ENCODE assay signal across 6 cellular contexts in genomic region chr16:2470603-2471015, GRCh38. TPM values are rescaled to one million over a fixed set of nuclear protein-coding genes. Genes with fewer than 3 reads are reported as not detected.
DNase-seq lines count a peak whose midpoint lies in the region; ATAC-seq and TF ChIP-seq lines count a peak whose summit lies in the region.

No MANE protein-coding gene starts in this region.

- no peaks in the 10 kb centered on the region for H3K9me3 ChIP-seq in esophagus muscularis mucosa

- no peak for TF ChIP-seq CTCF in esophagus muscularis mucosa (IDR thresholded peaks at IDR 0.05)

- H3K36me3 Mint-ChIP-seq in activated naive CD4-positive, alpha-beta T cell treated with anti-CD3 and anti-CD28 coated beads, Interleukin-2, amount 10 ng/mL, durations not matched to agents 7 days and 5 days: no peaks in the 10 kb centered on the region

- peaks cover 48 to 83% (median 68%) of the 10 kb centered on the region in 4 donors for H3K4me1 ChIP-seq in esophagus muscularis mucosa

- peaks cover 79% of the 10 kb centered on the region for H3K27me3 Mint-ChIP-seq in activated naive CD4-positive, alpha-beta T cell treated with anti-CD3 and anti-CD28 coated beads, Interleukin-2, amount 10 ng/mL, durations not matched to agents 7 days and 5 days

- CTCF ChIA-PET in activated naive CD4-positive, alpha-beta T cell treated with anti-CD3 and anti-CD28 coated beads, Interleukin-2, amount 10 ng/mL, durations not matched to agents 7 days and 5 days (lab: Charles Lee): no interaction called here

- intact Hi-C loops in esophagus muscularis mucosa (cut with DNase I): no loop called here

- H3K4me3 Mint-ChIP-seq in activated naive CD4-positive, alpha-beta T cell treated with anti-CD3 and anti-CD28 coated beads, Interleukin-2, amount 10 ng/mL, durations not matched to agents 7 days and 5 days: no peak overlapping the region

- H3K9me3 Mint-ChIP-seq in activated naive CD4-positive, alpha-beta T cell treated with anti-CD3 and anti-CD28 coated beads, Interleukin-2, amount 10 ng/mL, durations not matched to agents 7 days and 5 days: no peaks in the 10 kb centered on the region

- WGBS in esophagus muscularis mucosa: 49% methylated on average over 2 of the region's 9 CpGs

- no peak for TF ChIP-seq POLR2A in esophagus muscularis mucosa (IDR thresholded peaks at IDR 0.05; ENCODE audit: low read depth)

- TF ChIP-seq EP300 in esophagus muscularis mucosa (IDR thresholded peaks at IDR 0.05): no peak

- ATAC-seq in HG03354 (IDR thresholded peaks at IDR 0.05; ENCODE audit: poor library complexity, severe bottlenecking, unreplicated experiment): no peak

- H3K4me1 Mint-ChIP-seq in activated naive CD4-positive, alpha-beta T cell treated with anti-CD3 and anti-CD28 coated beads, Interleukin-2, amount 10 ng/mL, durations not matched to agents 7 days and 5 days: peaks cover 11% of the 10 kb centered on the region

- no peaks in the 10 kb centered on the region for H3K36me3 ChIP-seq in esophagus muscularis mucosa

- no peak overlapping the region for H3K27ac ChIP-seq in esophagus muscularis mucosa (replicated peaks in 1 of 4)

- H3K27ac Mint-ChIP-seq in activated naive CD4-positive, alpha-beta T cell treated with anti-CD3 and anti-CD28 coated beads, Interleukin-2, amount 10 ng/mL, durations not matched to agents 7 days and 5 days: no peak overlapping the region

- DNase-seq in DMS79 (lab: John Stamatoyannopoulos, UW) (peak; percentile 79), NCI-H1694 (lab: John Stamatoyannopoulos, UW) (peak; percentile 33), esophagus muscularis mucosa (ENCODE audit: extremely low spot score) (no peak), MV-4-11 (lab: John Stamatoyannopoulos, UW) (no peak)
- DNase-seq in activated naive CD4-positive, alpha-beta T cell treated with anti-CD3 and anti-CD28 coated beads, Interleukin-2, amount 10 ng/mL, durations not matched to agents 7 days and 5 days: no peak

- peaks cover 17 to 68% (median 37%) of the 10 kb centered on the region in 4 donors for H3K27me3 ChIP-seq in esophagus muscularis mucosa

- peak overlapping the region in 3 of 4 donors; percentile 39 to 53 (median 43) for H3K4me3 ChIP-seq in esophagus muscularis mucosa

RNA-seq across cellular contexts. Expression of gene NTN3, which starts 0.5 kb away (rescaled TPM):
- under 1 TPM in 3 of 4 donors, not detected in 1; 0.19 to 0.42 (median 0.29) TPM for total RNA-seq in esophagus muscularis mucosa

RNA-seq across cellular contexts. Expression of gene TBC1D24, which starts 4.3 kb away (rescaled TPM):
- total RNA-seq in esophagus muscularis mucosa: 10 to 100 TPM in 2 of 4 donors, 1 to 10 TPM in 2; 7.0 to 14.1 (median 11.5) TPM

RNA-seq across cellular contexts. Expression of gene TEDC2, which starts 10.7 kb away (rescaled TPM):
- 1 to 10 TPM in 1 of 4 donors, not detected in 3; 1.5 TPM for total RNA-seq in esophagus muscularis mucosa

RNA-seq across cellular contexts. Expression of gene CCNF, which starts 41.4 kb away (rescaled TPM):
- 1 to 10 TPM in 3 of 4 donors, under 1 TPM in 1; 0.83 to 2.5 (median 1.5) TPM for total RNA-seq in esophagus muscularis mucosa

RNA-seq across cellular contexts. Expression of gene ATP6V0C, which starts 43.1 kb away (rescaled TPM):
- 10 to 100 TPM; 42.8 to 85.0 (median 69.0) TPM for total RNA-seq in esophagus muscularis mucosa

Comparison
In these comparisons a context has a peak if more than half of its experiments do, and no peak if none do; other contexts are left out.
1. DNase-seq: peak in DMS79 (single experiment) and NCI-H1694 (single experiment); none in esophagus muscularis mucosa (single experiment), MV-4-11 (single experiment) and activated naive CD4-positive, alpha-beta T cell treated with anti-CD3 and anti-CD28 coated beads, Interleukin-2, amount 10 ng/mL, durations not matched to agents 7 days and 5 days (single experiment).